In genomic region chr1:91816055-91816454, GRCh38 we compare ENCODE assay signal across 33 cellular contexts.
DNase-seq lines count a peak whose midpoint lies in the region; ATAC-seq and TF ChIP-seq lines count a peak whose summit lies in the region.
"Had no signal": no experiment of that assay in that cellular context is flagged by ENCODE, and none has a peak within 500 bp of the region (broad histone marks: within the 10 kb centered on the region; RNA-seq: fewer than 3 reads in every experiment).

No MANE protein-coding gene starts in this region.

- no peak overlapping the region for H3K4me2 ChIP-seq in hepatocyte
- H3K4me2 ChIP-seq: KMS-11 had no signal

- no peak for DNase-seq in adrenal gland
- no peak for DNase-seq in hepatocyte (ENCODE audit: low spot score)
- no peak for DNase-seq in natural killer cell treated with Interleukin-12 subunit alpha and Interleukin-12 subunit beta and Interleukin-15 and Interleukin-18, amount 100 ng/mL, for 72 hours (ENCODE audit: low spot score)
- no peak for DNase-seq in testis
- no peak for DNase-seq in A172 (ENCODE audit: low spot score)
- DNase-seq in HPDE6-E6E7 (ENCODE audit: extremely low spot score): no peak
- no peak for DNase-seq in MG63
- DNase-seq: activated CD4-positive, alpha-beta memory T cell treated with anti-CD3 and anti-CD28 coated beads, Interleukin-2, amount 10 ng/mL, durations not matched to agents 7 days and 5 days; activated CD4-positive, CD25-positive, alpha-beta regulatory T cell treated with anti-CD3 and anti-CD28 coated beads, Interleukin-2, amount 50 U/mL, for 72 hours; anterior cingulate cortex; C1 segment of cervical spinal cord; COR-L47; effector CD8-positive, alpha-beta T cell; head of caudate nucleus; lower lobe of right lung; NCI-H1436 treated with DMSO at 0.1 percent for 48 hours; NCI-H2081 treated with DMSO at 0.1 percent for 48 hours; NCI-H226; NCI-H69; SHP77; stimulated activated CD4-positive, alpha-beta T cell treated with anti-CD3 and anti-CD28 coated beads, Interleukin-12 subunit alpha, Interleukin-12 subunit beta, amount 100 ng/mL, for 4 hours; stimulated activated CD4-positive, alpha-beta T cell treated with anti-CD3 and anti-CD28 coated beads, Interleukin-2, amount 100 ng/mL, for 48 hours; stimulated activated naive CD8-positive, alpha-beta T cell treated with anti-CD3 and anti-CD28 coated beads, Interleukin-15, amount 100 ng/mL, for 72 hours had no signal

- no peaks in the 10 kb centered on the region for H4K20me1 ChIP-seq in hepatocyte (ENCODE audit: insufficient read depth, poor library complexity, severe bottlenecking)

- no peaks in the 10 kb centered on the region for H3K9me2 ChIP-seq in hepatocyte (replicated peaks; ENCODE audit: insufficient read depth)

- peaks cover 67 to 79% of the 10 kb centered on the region in 2 donors for H3K4me1 Mint-ChIP-seq in natural killer cell treated with Interleukin-12 subunit alpha and Interleukin-12 subunit beta and Interleukin-15 and Interleukin-18, amount 100 ng/mL, for 72 hours (ENCODE audit: low read depth in 2 of 2)

- H3K36me3 ChIP-seq in adrenal gland (replicated peaks in 1 of 2) (no peaks in the 10 kb centered on the region), hepatocyte (replicated peaks; ENCODE audit: insufficient read depth, low read depth) (no peaks in the 10 kb centered on the region), testis (ENCODE audit: low read depth, missing control alignments) (no peaks in the 10 kb centered on the region), MG63 (no peaks in the 10 kb centered on the region)
- H3K36me3 ChIP-seq: lower lobe of right lung, right atrium auricular region, tibial nerve had no signal

- peak overlapping the region; percentile 61 to 78 (median 70) for H3K27ac ChIP-seq in adrenal gland
- H3K27ac ChIP-seq in hepatocyte: peak overlapping the region; percentile 34
- peak overlapping the region; percentile 35 to 73 for H3K27ac ChIP-seq in testis
- H3K27ac ChIP-seq: KMS-11, lower lobe of right lung had no signal

- H3K27me3 ChIP-seq in adrenal gland: no peaks in the 10 kb centered on the region
- H3K27me3 ChIP-seq in hepatocyte: no peaks in the 10 kb centered on the region
- no peaks in the 10 kb centered on the region for H3K27me3 ChIP-seq in testis
- no peaks in the 10 kb centered on the region for H3K27me3 ChIP-seq in MG63
- H3K27me3 ChIP-seq: right atrium auricular region, tibial nerve had no signal

- no peak overlapping the region for H3K4me3 Mint-ChIP-seq in natural killer cell treated with Interleukin-12 subunit alpha and Interleukin-12 subunit beta and Interleukin-15 and Interleukin-18, amount 100 ng/mL, for 72 hours
- H3K4me3 Mint-ChIP-seq: activated CD4-positive, alpha-beta memory T cell treated with anti-CD3 and anti-CD28 coated beads, Interleukin-2, amount 10 ng/mL, durations not matched to agents 7 days and 5 days; activated naive CD4-positive, alpha-beta T cell treated with anti-CD3 and anti-CD28 coated beads, Interleukin-2, amount 50 U/mL, for 24 hours; neural crest cell; stimulated activated naive CD8-positive, alpha-beta T cell treated with anti-CD3 and anti-CD28 coated beads, Interleukin-15, amount 100 ng/mL, for 72 hours; T-helper 2 cell treated with Interferon-gamma antibody and Interleukin-4, amounts not matched to agents 5 μg/mL and 100 μg/mL, for 36 hours had no signal

- intact Hi-C loops in adrenal gland (cut with DNase I) (no loop called here), testis (cut with DNase I; ENCODE audit: low total_unique reads) (no loop called here)

- peaks cover 32% of the 10 kb centered on the region for H3K79me2 ChIP-seq in hepatocyte

- TF ChIP-seq CTCF in adrenal gland (IDR thresholded peaks at IDR 0.05) (no peak), hepatocyte (IDR thresholded peaks at IDR 0.05; ENCODE audit: poor library complexity) (no peak), testis (IDR thresholded peaks at IDR 0.05) (no peak)

- H3K36me3 Mint-ChIP-seq in natural killer cell treated with Interleukin-12 subunit alpha and Interleukin-12 subunit beta and Interleukin-15 and Interleukin-18, amount 100 ng/mL, for 72 hours: no peaks in the 10 kb centered on the region
- H3K36me3 Mint-ChIP-seq: activated naive CD4-positive, alpha-beta T cell treated with anti-CD3 and anti-CD28 coated beads, Interleukin-2, amount 50 U/mL, for 24 hours had no signal

- H3K4me3 ChIP-seq in adrenal gland (no peak overlapping the region), hepatocyte (no peak overlapping the region), testis (no peak overlapping the region), MG63 (no peak overlapping the region)
- H3K4me3 ChIP-seq: coronary artery, GM12878, lower lobe of right lung, right atrium auricular region, tibial nerve had no signal

- no peaks in the 10 kb centered on the region for H3K27me3 Mint-ChIP-seq in natural killer cell treated with Interleukin-12 subunit alpha and Interleukin-12 subunit beta and Interleukin-15 and Interleukin-18, amount 100 ng/mL, for 72 hours
- H3K27me3 Mint-ChIP-seq: activated naive CD4-positive, alpha-beta T cell treated with anti-CD3 and anti-CD28 coated beads, Interleukin-2, amount 50 U/mL, for 24 hours; stimulated activated naive CD8-positive, alpha-beta T cell treated with anti-CD3 and anti-CD28 coated beads, Interleukin-15, amount 100 ng/mL, for 72 hours had no signal

- TF ChIP-seq POLR2A in adrenal gland (IDR thresholded peaks at IDR 0.05): no peak
- TF ChIP-seq POLR2A in testis (IDR thresholded peaks at IDR 0.05): no peak

- H3K9me3 Mint-ChIP-seq in natural killer cell treated with Interleukin-12 subunit alpha and Interleukin-12 subunit beta and Interleukin-15 and Interleukin-18, amount 100 ng/mL, for 72 hours: no peaks in the 10 kb centered on the region
- H3K9me3 Mint-ChIP-seq: activated CD4-positive, alpha-beta memory T cell treated with anti-CD3 and anti-CD28 coated beads, Interleukin-2, amount 10 ng/mL, durations not matched to agents 7 days and 5 days; activated naive CD4-positive, alpha-beta T cell treated with anti-CD3 and anti-CD28 coated beads, Interleukin-2, amount 50 U/mL, for 24 hours; activated T-helper 2 cell treated with anti-CD3 and anti-CD28 coated beads, Interferon-gamma antibody, Interleukin-2, Interleukin-4, amounts not matched to agents 10 μg/mL and 5 μg/mL and 100 μg/mL, durations not matched to agents 14 hours and 24 hours and 36 hours; neural crest cell; stimulated activated naive CD8-positive, alpha-beta T cell treated with anti-CD3 and anti-CD28 coated beads, Interleukin-15, amount 100 ng/mL, for 72 hours; T-helper 2 cell treated with Interferon-gamma antibody and Interleukin-4, amounts not matched to agents 5 μg/mL and 100 μg/mL, for 36 hours had no signal

- H3K4me1 ChIP-seq in adrenal gland (replicated peaks in 1 of 2) (peaks cover 39 to 80% of the 10 kb centered on the region in 2 donors), hepatocyte (ENCODE audit: insufficient read depth) (peaks cover 15% of the 10 kb centered on the region), testis (peaks cover 37% of the 10 kb centered on the region)

- no peak for ATAC-seq in natural killer cell treated with Interleukin-12 subunit alpha and Interleukin-12 subunit beta and Interleukin-15 and Interleukin-18, amount 100 ng/mL, for 72 hours
- ATAC-seq in GM21515 (IDR thresholded peaks at IDR 0.05; ENCODE audit: unreplicated experiment): no peak
- ATAC-seq: GM12878; lower lobe of right lung; stimulated activated naive CD8-positive, alpha-beta T cell treated with anti-CD3 and anti-CD28 coated beads, Interleukin-15, amount 100 ng/mL, for 72 hours had no signal

- no peak overlapping the region for H2AFZ ChIP-seq in hepatocyte

- H3K9me3 ChIP-seq in adrenal gland (replicated peaks in 1 of 3): no peaks in the 10 kb centered on the region
- no peaks in the 10 kb centered on the region for H3K9me3 ChIP-seq in hepatocyte (ENCODE audit: low read depth)
- no peaks in the 10 kb centered on the region for H3K9me3 ChIP-seq in testis
- no peaks in the 10 kb centered on the region for H3K9me3 ChIP-seq in MG63
- H3K9me3 ChIP-seq: lower lobe of right lung, right atrium auricular region, tibial nerve had no signal

- 42 to 60% (median 46%) methylated on average over 2 of the region's 2 CpGs for WGBS in adrenal gland, 4 donors
- WGBS in hepatocyte (ENCODE audit: low lambda C conversion rate, missing lambda C conversion rate): 89% methylated on average over 2 of the region's 2 CpGs
- WGBS in testis, 2 donors: 45 to 50% methylated on average over 2 of the region's 2 CpGs

- H3K27ac Mint-ChIP-seq in natural killer cell treated with Interleukin-12 subunit alpha and Interleukin-12 subunit beta and Interleukin-15 and Interleukin-18, amount 100 ng/mL, for 72 hours: peak overlapping the region; percentile 6 to 91
- H3K27ac Mint-ChIP-seq: activated CD4-positive, alpha-beta memory T cell treated with anti-CD3 and anti-CD28 coated beads, Interleukin-2, amount 10 ng/mL, durations not matched to agents 7 days and 5 days; activated naive CD4-positive, alpha-beta T cell treated with anti-CD3 and anti-CD28 coated beads, Interleukin-2, amount 50 U/mL, for 24 hours; activated T-helper 2 cell treated with anti-CD3 and anti-CD28 coated beads, Interferon-gamma antibody, Interleukin-2, Interleukin-4, amounts not matched to agents 10 μg/mL and 5 μg/mL and 100 μg/mL, durations not matched to agents 14 hours and 24 hours and 36 hours; stimulated activated naive CD8-positive, alpha-beta T cell treated with anti-CD3 and anti-CD28 coated beads, Interleukin-15, amount 100 ng/mL, for 72 hours; T-helper 2 cell treated with Interferon-gamma antibody and Interleukin-4, amounts not matched to agents 5 μg/mL and 100 μg/mL, for 36 hours had no signal
